In genomic region chr9:89029788-89030187, GRCh38 we compare ENCODE assay signal across 29 cellular contexts. TPM values are rescaled to one million over a fixed set of nuclear protein-coding genes. Genes with fewer than 3 reads are reported as not detected.
"Had no signal": no experiment of that assay in that cellular context is flagged by ENCODE, and none has a peak within 500 bp of the region (broad histone marks: within the 10 kb centered on the region; RNA-seq: fewer than 3 reads in every experiment).

No MANE protein-coding gene starts in this region.

- DNase-seq: naive thymus-derived CD8-positive, alpha-beta T cell; nephron progenitor cell; nucleus accumbens; posterior cingulate gyrus; psoas muscle; right cardiac atrium; right lobe of liver; sigmoid colon; spleen; stimulated activated CD4-positive, alpha-beta T cell treated with anti-CD3 and anti-CD28 coated beads, Interleukin-12 subunit alpha, Interleukin-12 subunit beta, amount 100 ng/mL, for 4 hours; stimulated activated CD4-positive, alpha-beta T cell treated with anti-CD3 and anti-CD28 coated beads, Interleukin-1b, Interleukin-23, amount 100 ng/mL, for 48 hours; stimulated activated CD4-positive, alpha-beta T cell treated with anti-CD3 and anti-CD28 coated beads, Interleukin-4, amount 100 ng/mL, for 1 hour; stimulated activated CD4-positive, alpha-beta T cell treated with anti-CD3 and anti-CD28 coated beads, Interleukin-4, amount 100 ng/mL, for 4 hours; stimulated activated CD8-positive, alpha-beta memory T cell treated with anti-CD3 and anti-CD28 coated beads, Interleukin-4, amount 100 ng/mL, for 48 hours; stimulated activated naive CD4-positive, alpha-beta T cell; stimulated activated naive CD8-positive, alpha-beta T cell treated with anti-CD3 and anti-CD28 coated beads, Interleukin-15, amount 100 ng/mL, for 72 hours; stimulated activated naive CD8-positive, alpha-beta T cell treated with anti-CD3 and anti-CD28 coated beads, Interleukin-15, Interleukin-2, amounts not matched to agents 100 U/mL and 50 U/mL, for 24 hours; substantia nigra; testis; tibial artery; transverse colon had no signal

- H3K79me2 ChIP-seq: parathyroid adenoma had no signal

- H2AFZ ChIP-seq: parathyroid adenoma had no signal

- FAIRE-seq: urothelium cell line had no signal

- H3K27me3 ChIP-seq: right lobe of liver, sigmoid colon, suprapubic skin, testis, tibial artery, transverse colon, vagina had no signal

- H3K4me1 ChIP-seq: parathyroid adenoma, psoas muscle, right lobe of liver, sigmoid colon, spleen, suprapubic skin, transverse colon had no signal

- H3K9ac ChIP-seq: parathyroid adenoma had no signal

- H3K36me3 ChIP-seq: neutrophil, right lobe of liver, sigmoid colon, spleen, suprapubic skin, transverse colon, vagina had no signal

- ATAC-seq: naive thymus-derived CD8-positive, alpha-beta T cell; natural killer cell treated with Interleukin-12 subunit alpha and Interleukin-12 subunit beta and Interleukin-15 and Interleukin-18, amount 100 ng/mL, for 72 hours; psoas muscle; right cardiac atrium; right lobe of liver; stimulated activated memory B cell treated with anti-CD40 and anti-IgM and Interleukin-4, amounts not matched to agents 10 μg/mL and 1 μg/mL and 100 μg/mL, for 72 hours; stimulated activated naive CD8-positive, alpha-beta T cell treated with anti-CD3 and anti-CD28 coated beads, Interleukin-15, amount 100 ng/mL, for 72 hours; stimulated activated naive CD8-positive, alpha-beta T cell treated with anti-CD3 and anti-CD28 coated beads, Interleukin-15, Interleukin-2, amounts not matched to agents 100 U/mL and 50 U/mL, for 24 hours had no signal

- H3K4me3 ChIP-seq: psoas muscle, right lobe of liver, sigmoid colon, smooth muscle cell, spleen, suprapubic skin, testis, tibial artery, transverse colon, vagina had no signal

- H3K4me2 ChIP-seq: smooth muscle cell had no signal

- H3K9me3 ChIP-seq: neutrophil, testis had no signal

- H3K27ac ChIP-seq: neutrophil, parathyroid adenoma, psoas muscle, right lobe of liver, sigmoid colon, spleen, suprapubic skin, testis, tibial artery, transverse colon, vagina had no signal

RNA-seq across cellular contexts. Expression of gene S1PR3, which starts 38.5 kb away (rescaled TPM):
- total RNA-seq: naive thymus-derived CD8-positive, alpha-beta T cell; natural killer cell treated with Interleukin-12 subunit alpha and Interleukin-12 subunit beta and Interleukin-15 and Interleukin-18, amount 100 ng/mL, for 72 hours had no signal
- polyA plus RNA-seq: naive thymus-derived CD8-positive, alpha-beta T cell had no signal
